Comparison of ENCODE assay signal across 23 cellular contexts in the genomic region with DNA sequence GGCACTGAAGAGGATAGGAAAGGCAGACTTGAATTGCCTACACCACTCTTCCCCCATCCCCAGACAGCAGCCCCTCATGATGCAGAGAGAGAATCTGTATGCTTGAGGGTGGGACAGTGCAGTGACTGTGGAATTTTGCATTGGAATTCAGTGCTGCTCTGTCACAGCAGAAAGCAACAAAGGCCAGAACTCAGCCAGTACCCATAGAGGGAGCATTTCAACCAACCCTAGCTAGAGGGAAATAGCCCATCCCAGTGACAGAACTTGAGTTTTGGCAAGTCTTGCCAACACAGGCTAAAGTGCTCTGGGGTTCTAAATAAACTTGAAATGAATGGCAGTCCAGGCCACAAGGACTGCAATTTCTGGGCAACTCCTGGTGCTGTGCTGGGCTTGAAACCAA.
A peak's percentile ranks its signal among the peaks of the same experiment; 100 is the strongest.
DNase-seq lines count a peak whose midpoint lies in the region; ATAC-seq and TF ChIP-seq lines count a peak whose summit lies in the region.
"Had no signal": no experiment of that assay in that cellular context is flagged by ENCODE, and none has a peak within 500 bp of the region (broad histone marks: within the 10 kb centered on the region; RNA-seq: fewer than 3 reads in every experiment).

No MANE protein-coding gene starts in this region.

- H3K36me3 ChIP-seq in A673 (ENCODE audit: insufficient read depth, low read length, poor library complexity, severe bottlenecking), result peaks cover 6% of the 10 kb centered on the region
- no peaks in the 10 kb centered on the region for H3K36me3 ChIP-seq in H7 (replicated peaks; ENCODE audit: control insufficient read depth, insufficient read depth, low read length)
- H3K36me3 ChIP-seq in brain microvascular endothelial cell (replicated peaks), result peaks cover 2% of the 10 kb centered on the region
- H3K36me3 ChIP-seq in iPS DF 6.9 (ENCODE audit: control insufficient read depth, insufficient read depth, low read length), result no peaks in the 10 kb centered on the region
- H3K36me3 ChIP-seq: ascending aorta, ovary, thoracic aorta had no signal

- TF ChIP-seq CTCF in A673 (conservative IDR thresholded peaks at IDR 0.05; ENCODE audit: low read depth, low read length) (0 out of 2 replicates have a peak, but pooled peaks have one; percentile 22), brain microvascular endothelial cell (IDR thresholded peaks at IDR 0.05; ENCODE audit: low read depth, low read length, missing control alignments) (peak; percentile 25)

- POLR2A ChIA-PET in A673 (lab: Charles Lee; ENCODE audit: low non-redundant PET), result no interaction called here

- H3K4me3 ChIP-seq in A673 (ENCODE audit: low read depth, low read length, poor library complexity, severe bottlenecking), result no peak overlapping the region
- H3K4me3 ChIP-seq in H7 (ENCODE audit: insufficient read depth, low read depth, low read length), result no peak overlapping the region
- no peak overlapping the region for H3K4me3 ChIP-seq in brain microvascular endothelial cell (ENCODE audit: low read depth, low read length)
- no peak overlapping the region for H3K4me3 ChIP-seq in iPS DF 6.9 (ENCODE audit: low read length)
- H3K4me3 ChIP-seq: A549, ascending aorta, ovary, thoracic aorta had no signal

- in situ Hi-C loops in brain microvascular endothelial cell (cut with HindIII; ENCODE audit: low pct_ligation_motif_present, low sequenced_read_pairs), result no loop called here

- BruUV-seq in A673 (replicated peaks; lab: Mats Ljungman, UMichigan), result no TSS peak

- H3K4me1 ChIP-seq in A673 (ENCODE audit: insufficient read depth, low read length, poor library complexity, severe bottlenecking) (peaks cover 4% of the 10 kb centered on the region), iPS DF 6.9 (ENCODE audit: control insufficient read depth, insufficient read depth, low read length) (no peaks in the 10 kb centered on the region)
- H3K4me1 ChIP-seq: ascending aorta had no signal

- intact Hi-C loops in A673 (cut with micrococcal nuclease; ENCODE audit: unreplicated experiment), result no loop called here

- H3K27ac ChIP-seq in A673 (ENCODE audit: low read depth, low read length, poor library complexity, severe bottlenecking) (no peak overlapping the region), brain microvascular endothelial cell (no peak overlapping the region), iPS DF 6.9 (ENCODE audit: low read length) (no peak overlapping the region)
- H3K27ac ChIP-seq: ascending aorta, ovary, thoracic aorta, VCaP had no signal

- peak; percentile 40 for DNase-seq in A673 (ENCODE audit: low spot score)
- DNase-seq in H7, result peak; percentile 10
- DNase-seq in brain microvascular endothelial cell, result no peak
- peak; percentile 27 for DNase-seq in iPS DF 6.9 (ENCODE audit: low read depth, low spot score)
- DNase-seq in NCI-H1105 treated with DMSO at 0.1 percent for 48 hours (lab: John Stamatoyannopoulos, UW), result no peak
- DNase-seq in central memory CD4-positive, alpha-beta T cell, result no peak
- no peak for DNase-seq in Kasumi-1 (lab: John Stamatoyannopoulos, UW)
- DNase-seq: activated naive CD4-positive, alpha-beta T cell treated with Interleukin-2 at 50 U/mL for 16 hours; activated T-cell treated with anti-CD3 and anti-CD28 coated beads for 4 hours; CD4-positive, CD25-positive, alpha-beta regulatory T cell; cortex of kidney; NCI-H1436; NCI-H69; ovary; SHP77 treated with DMSO at 0.1 percent for 48 hours; T-helper 17 cell had no signal

- CTCF ChIA-PET in A673 (lab: Charles Lee), result interaction anchor here (0.5 kb wide), 1 partner anchor 22 kb away, joined by 3 read pairs; no protein-coding TSS in a partner anchor

- ATAC-seq in GM21737 (IDR thresholded peaks at IDR 0.05; ENCODE audit: unreplicated experiment), result no peak
- ATAC-seq: sciatic nerve; stimulated activated memory B cell treated with anti-CD40 and anti-IgM and Interleukin-4, amounts not matched to agents 10 μg/mL and 1 μg/mL and 100 μg/mL, for 72 hours; T-helper 17 cell had no signal

- H3K9me3 ChIP-seq in A673 (ENCODE audit: low read depth, low read length, poor library complexity, severe bottlenecking) (peaks cover 13% of the 10 kb centered on the region), iPS DF 6.9 (ENCODE audit: control insufficient read depth, insufficient read depth, low read length) (no peaks in the 10 kb centered on the region)
- H3K9me3 ChIP-seq: ascending aorta, ovary, thoracic aorta had no signal

- H3K27me3 ChIP-seq in A673 (replicated peaks; ENCODE audit: insufficient read depth, low read depth, low read length, poor library complexity), result no peaks in the 10 kb centered on the region
- no peaks in the 10 kb centered on the region for H3K27me3 ChIP-seq in H7 (ENCODE audit: control insufficient read depth, insufficient read depth, low read length)
- no peaks in the 10 kb centered on the region for H3K27me3 ChIP-seq in brain microvascular endothelial cell (replicated peaks)
- H3K27me3 ChIP-seq in iPS DF 6.9 (ENCODE audit: control insufficient read depth, insufficient read depth, low read length), result no peaks in the 10 kb centered on the region
- H3K27me3 ChIP-seq: ascending aorta, ovary had no signal

Comparison
In these comparisons a context has a peak if more than half of its experiments do, and no peak if none do; other contexts are left out.
1. DNase-seq: peak in A673 (single experiment), H7 (single experiment) and iPS DF 6.9 (single experiment); none in brain microvascular endothelial cell (single experiment), NCI-H1105 treated with DMSO at 0.1 percent for 48 hours (single experiment), central memory CD4-positive, alpha-beta T cell (single experiment) and Kasumi-1 (0 of 2).